Comparison of ENCODE assay signal across 27 cellular contexts in genomic region chr2:73000808-73001570, GRCh38.
DNase-seq lines count a peak whose midpoint lies in the region; ATAC-seq and TF ChIP-seq lines count a peak whose summit lies in the region.
"Had no signal": no experiment of that assay in that cellular context is flagged by ENCODE, and none has a peak within 500 bp of the region (broad histone marks: within the 10 kb centered on the region; RNA-seq: fewer than 3 reads in every experiment).

No MANE protein-coding gene starts in this region.

- DNase-seq in activated CD8-positive, alpha-beta memory T cell treated with anti-CD3 and anti-CD28 coated beads for 24 hours: peak; percentile 38
- no peak for DNase-seq in activated CD8-positive, alpha-beta memory T cell treated with anti-CD3 and anti-CD28 coated beads, Interleukin-2, amount 10 ng/mL, durations not matched to agents 7 days and 5 days
- no peak for DNase-seq in WTC11 (ENCODE audit: low spot score)
- peak; percentile 97 for DNase-seq in left lobe of liver (ENCODE audit: low spot score)
- peak; percentile 51 for DNase-seq in posterior vena cava (ENCODE audit: low spot score)
- no peak for DNase-seq in activated T-cell treated with anti-CD3 and anti-CD28 coated beads, Interleukin-2, amount 50 U/mL, for 72 hours
- DNase-seq in NCI-H345 treated with DMSO at 0.1 percent for 48 hours (lab: John Stamatoyannopoulos, UW; ENCODE audit: unreplicated experiment): no peak
- DNase-seq: activated CD4-positive, alpha-beta T cell treated with anti-CD3 and anti-CD28 coated beads, Interleukin-2, amount 50 U/mL, for 4 hours; amniotic stem cell; Calu3; DMS79 treated with DMSO at 0.1 percent for 48 hours; effector CD8-positive, alpha-beta T cell; GF-D8; Kasumi-1; left ventricle myocardium superior; naive B cell; NCI-H1417; NCI-H2029; NCI-H526 treated with DMSO at 0.1 percent for 48 hours; NK-92 treated with Interleukin-12 subunit alpha and Interleukin-12 subunit beta, amount 100 ng/mL, for 24 hours; nucleus accumbens had no signal

- CTCF ChIA-PET in activated CD8-positive, alpha-beta memory T cell treated with anti-CD3 and anti-CD28 coated beads, Interleukin-2, amount 10 ng/mL, durations not matched to agents 7 days and 5 days (lab: Charles Lee): interaction anchor here (1.8 kb wide), 1 partner anchor 176 kb away, joined by 6 read pairs; no protein-coding TSS in a partner anchor
- CTCF ChIA-PET in WTC11 (lab: Charles Lee): interaction anchor here (1.9 kb wide), 1 partner anchor 155 kb away, joined by 6 read pairs; no protein-coding TSS in a partner anchor

- intact Hi-C loops in posterior vena cava (cut with DNase I): no loop called here

- no peak overlapping the region for H3K4me3 Mint-ChIP-seq in activated CD8-positive, alpha-beta memory T cell treated with anti-CD3 and anti-CD28 coated beads, Interleukin-2, amount 10 ng/mL, durations not matched to agents 7 days and 5 days
- no peak overlapping the region for H3K4me3 Mint-ChIP-seq in WTC11
- no peak overlapping the region for H3K4me3 Mint-ChIP-seq in activated T-cell treated with anti-CD3 and anti-CD28 coated beads, Interleukin-2, amount 50 U/mL, for 72 hours
- H3K4me3 Mint-ChIP-seq: activated naive CD4-positive, alpha-beta T cell treated with anti-CD3 and anti-CD28 coated beads, Interleukin-2, amount 50 U/mL, for 24 hours; mesothelial cell of epicardium; naive B cell; T-helper 1 cell treated with Interleukin-12 subunit alpha and Interleukin-12 subunit beta and Interleukin-4 antibody, amounts not matched to agents 30 μg/mL and 1 μg/mL, for 36 hours had no signal

- no peak overlapping the region for H3K27ac Mint-ChIP-seq in activated CD8-positive, alpha-beta memory T cell treated with anti-CD3 and anti-CD28 coated beads, Interleukin-2, amount 10 ng/mL, durations not matched to agents 7 days and 5 days
- H3K27ac Mint-ChIP-seq in WTC11: no peak overlapping the region
- no peak overlapping the region for H3K27ac Mint-ChIP-seq in activated T-cell treated with anti-CD3 and anti-CD28 coated beads, Interleukin-2, amount 50 U/mL, for 72 hours
- H3K27ac Mint-ChIP-seq: activated naive CD4-positive, alpha-beta T cell treated with anti-CD3 and anti-CD28 coated beads, Interleukin-2, amount 50 U/mL, for 24 hours; mesothelial cell of epicardium; naive B cell; T-helper 1 cell treated with Interleukin-12 subunit alpha and Interleukin-12 subunit beta and Interleukin-4 antibody, amounts not matched to agents 30 μg/mL and 1 μg/mL, for 36 hours had no signal

- no peaks in the 10 kb centered on the region for H3K36me3 Mint-ChIP-seq in activated CD8-positive, alpha-beta memory T cell treated with anti-CD3 and anti-CD28 coated beads, Interleukin-2, amount 10 ng/mL, durations not matched to agents 7 days and 5 days
- H3K36me3 Mint-ChIP-seq in WTC11: no peaks in the 10 kb centered on the region
- H3K36me3 Mint-ChIP-seq in activated T-cell treated with anti-CD3 and anti-CD28 coated beads, Interleukin-2, amount 50 U/mL, for 72 hours (ENCODE audit: insufficient read depth in 2 of 2): no peaks in the 10 kb centered on the region
- H3K36me3 Mint-ChIP-seq: activated naive CD4-positive, alpha-beta T cell treated with anti-CD3 and anti-CD28 coated beads, Interleukin-2, amount 50 U/mL, for 24 hours; naive B cell had no signal

- H3K9me3 Mint-ChIP-seq in activated CD8-positive, alpha-beta memory T cell treated with anti-CD3 and anti-CD28 coated beads, Interleukin-2, amount 10 ng/mL, durations not matched to agents 7 days and 5 days (ENCODE audit: low read depth): no peaks in the 10 kb centered on the region
- no peaks in the 10 kb centered on the region for H3K9me3 Mint-ChIP-seq in WTC11
- no peaks in the 10 kb centered on the region for H3K9me3 Mint-ChIP-seq in activated T-cell treated with anti-CD3 and anti-CD28 coated beads, Interleukin-2, amount 50 U/mL, for 72 hours
- H3K9me3 Mint-ChIP-seq: activated naive CD4-positive, alpha-beta T cell treated with anti-CD3 and anti-CD28 coated beads, Interleukin-2, amount 50 U/mL, for 24 hours; mesothelial cell of epicardium; naive B cell; T-helper 1 cell treated with Interleukin-12 subunit alpha and Interleukin-12 subunit beta and Interleukin-4 antibody, amounts not matched to agents 30 μg/mL and 1 μg/mL, for 36 hours had no signal

- no peak for TF ChIP-seq CTCF in WTC11 (IDR thresholded peaks at IDR 0.05)

- H3K4me1 Mint-ChIP-seq in activated CD8-positive, alpha-beta memory T cell treated with anti-CD3 and anti-CD28 coated beads, Interleukin-2, amount 10 ng/mL, durations not matched to agents 7 days and 5 days: no peaks in the 10 kb centered on the region
- H3K4me1 Mint-ChIP-seq in WTC11: 0 out of 2 replicates have a peak, but pooled peaks cover 4% of the 10 kb centered on the region
- no peaks in the 10 kb centered on the region for H3K4me1 Mint-ChIP-seq in activated T-cell treated with anti-CD3 and anti-CD28 coated beads, Interleukin-2, amount 50 U/mL, for 72 hours (ENCODE audit: low read depth)
- H3K4me1 Mint-ChIP-seq: activated naive CD4-positive, alpha-beta T cell treated with anti-CD3 and anti-CD28 coated beads, Interleukin-2, amount 50 U/mL, for 24 hours; mesothelial cell of epicardium; naive B cell had no signal

- no peak for ATAC-seq in activated CD8-positive, alpha-beta memory T cell treated with anti-CD3 and anti-CD28 coated beads, Interleukin-2, amount 10 ng/mL, durations not matched to agents 7 days and 5 days
- ATAC-seq in WTC11 (no peak), left lobe of liver (peak; percentile 78), HG03025 (IDR thresholded peaks at IDR 0.05; ENCODE audit: low FRiP score, unreplicated experiment) (no peak)
- no peak for ATAC-seq in activated T-cell treated with anti-CD3 and anti-CD28 coated beads, Interleukin-2, amount 50 U/mL, for 72 hours (replicated peaks in 1 of 2)
- ATAC-seq: left ventricle myocardium superior, psoas muscle, SK-N-SH treated with all-trans-retinoic acid at 6 μM for 48 hours had no signal

- H3K27me3 Mint-ChIP-seq in activated CD8-positive, alpha-beta memory T cell treated with anti-CD3 and anti-CD28 coated beads, Interleukin-2, amount 10 ng/mL, durations not matched to agents 7 days and 5 days: no peaks in the 10 kb centered on the region
- H3K27me3 Mint-ChIP-seq in WTC11 (ENCODE audit: low read depth): no peaks in the 10 kb centered on the region; the same call in 1 of the 2 replicates
- no peaks in the 10 kb centered on the region for H3K27me3 Mint-ChIP-seq in activated T-cell treated with anti-CD3 and anti-CD28 coated beads, Interleukin-2, amount 50 U/mL, for 72 hours (ENCODE audit: low read depth)
- H3K27me3 Mint-ChIP-seq: activated naive CD4-positive, alpha-beta T cell treated with anti-CD3 and anti-CD28 coated beads, Interleukin-2, amount 50 U/mL, for 24 hours; naive B cell had no signal

- POLR2A ChIA-PET in WTC11 (lab: Charles Lee): no interaction called here

TF ChIP-seq in WTC11, 78 proteins besides CTCF, POLR2A, EP300 and RAD21:
- TF ChIP-seq MYBL2 (CRISPR knock-in tag; IDR thresholded peaks at IDR 0.05): no peak
- TF ChIP-seq GABPB1 (CRISPR knock-in tag; IDR thresholded peaks at IDR 0.05): peak; percentile 81
- TF ChIP-seq PREB (CRISPR knock-in tag; IDR thresholded peaks at IDR 0.05; ENCODE audit: borderline replicate concordance): peak; percentile 62; the same call in 1 of the 2 replicates
TF ChIP-seq in WTC11: peak in this region for 2.

Comparison
In these comparisons a context has a peak if more than half of its experiments do, and no peak if none do; other contexts are left out.
1. DNase-seq: peak in activated CD8-positive, alpha-beta memory T cell treated with anti-CD3 and anti-CD28 coated beads for 24 hours (single experiment), left lobe of liver (single experiment) and posterior vena cava (single experiment); none in activated CD8-positive, alpha-beta memory T cell treated with anti-CD3 and anti-CD28 coated beads, Interleukin-2, amount 10 ng/mL, durations not matched to agents 7 days and 5 days (single experiment), WTC11 (single experiment), activated T-cell treated with anti-CD3 and anti-CD28 coated beads, Interleukin-2, amount 50 U/mL, for 72 hours (0 of 2) and NCI-H345 treated with DMSO at 0.1 percent for 48 hours (single experiment).